8 cellular contexts compared by ENCODE assay signal in the genomic region with DNA sequence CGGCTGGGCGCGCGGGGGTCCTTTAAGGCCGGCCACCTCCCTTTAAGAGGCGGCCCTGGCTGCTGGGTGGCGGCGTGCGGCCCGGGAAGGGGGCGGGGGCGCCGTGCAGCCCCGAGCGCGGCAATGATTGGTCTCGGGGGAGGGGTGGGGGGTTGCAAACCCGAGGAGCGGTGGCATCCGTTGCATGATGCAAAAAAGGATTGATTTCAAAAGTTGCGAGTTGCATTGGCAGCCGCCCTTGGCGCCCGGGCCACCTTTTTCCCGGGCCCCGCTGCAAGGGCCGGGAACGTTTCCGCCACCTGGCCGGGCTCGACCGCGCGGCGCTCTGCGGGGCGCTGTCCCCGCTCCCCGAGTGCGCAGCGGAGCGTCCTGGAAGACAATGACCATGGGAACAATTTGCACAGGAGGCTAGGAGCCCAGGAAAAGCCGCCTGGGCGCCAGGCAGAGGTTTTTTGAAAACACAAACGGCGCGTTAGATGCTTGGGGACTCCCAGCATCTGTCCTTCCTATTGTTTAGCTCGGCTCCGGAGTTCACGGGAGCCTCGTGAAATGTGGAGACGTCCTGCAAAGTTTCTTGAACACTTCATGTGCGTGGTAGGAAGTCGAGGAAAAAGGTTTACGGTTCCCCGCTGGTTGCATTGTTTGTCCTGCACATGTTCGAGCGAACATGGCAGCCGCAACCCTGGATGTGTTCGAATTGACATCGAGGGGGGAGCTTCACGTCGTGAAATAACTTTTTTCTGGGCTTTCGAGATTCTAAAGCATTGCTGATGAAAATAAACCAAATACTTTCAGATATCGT. TPM values are rescaled to one million over a fixed set of nuclear protein-coding genes. Genes with fewer than 3 reads are reported as not detected.
A peak's percentile ranks its signal among the peaks of the same experiment; 100 is the strongest.
DNase-seq lines count a peak whose midpoint lies in the region; ATAC-seq and TF ChIP-seq lines count a peak whose summit lies in the region.

A gene with protein sequence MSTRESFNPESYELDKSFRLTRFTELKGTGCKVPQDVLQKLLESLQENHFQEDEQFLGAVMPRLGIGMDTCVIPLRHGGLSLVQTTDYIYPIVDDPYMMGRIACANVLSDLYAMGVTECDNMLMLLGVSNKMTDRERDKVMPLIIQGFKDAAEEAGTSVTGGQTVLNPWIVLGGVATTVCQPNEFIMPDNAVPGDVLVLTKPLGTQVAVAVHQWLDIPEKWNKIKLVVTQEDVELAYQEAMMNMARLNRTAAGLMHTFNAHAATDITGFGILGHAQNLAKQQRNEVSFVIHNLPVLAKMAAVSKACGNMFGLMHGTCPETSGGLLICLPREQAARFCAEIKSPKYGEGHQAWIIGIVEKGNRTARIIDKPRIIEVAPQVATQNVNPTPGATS (minus strand): TSS at position 78 of the 802 bp plus-strand sequence. CDS start 3,343 bp downstream, outside the sequence.

- H3K4me1 ChIP-seq in ovary (ENCODE audit: insufficient read depth) (peaks cover 6% of the 10 kb centered on the region), thyroid gland (peaks cover 15% of the 10 kb centered on the region in 2 donors)

- peaks cover 18% of the 10 kb centered on the region for H3K36me3 ChIP-seq in KOPT-K1 (ENCODE audit: insufficient read depth, low read length)
- H3K36me3 ChIP-seq in ovary = no peaks in the 10 kb centered on the region
- H3K36me3 ChIP-seq in thyroid gland = no peaks in the 10 kb centered on the region

- TF ChIP-seq POLR2A in ovary (IDR thresholded peaks at IDR 0.05) = no peak
- peak in 1 of 2 donors; percentile 6 for TF ChIP-seq POLR2A in thyroid gland (IDR thresholded peaks at IDR 0.05)

- H3K27ac ChIP-seq in KOPT-K1 (ENCODE audit: low read depth, low read length, poor library complexity, severe bottlenecking) (peak within 1 kb of the TSS; percentile 99), ovary (peak within 1 kb of the TSS; percentile 95 to 99), thyroid gland (peak within 1 kb of the TSS; percentile 91 to 96 (median 91))

- H3K27me3 Mint-ChIP-seq in activated naive CD8-positive, alpha-beta T cell = no peaks in the 10 kb centered on the region

- H3K27me3 ChIP-seq in ovary = no peaks in the 10 kb centered on the region
- H3K27me3 ChIP-seq in thyroid gland = no peaks in the 10 kb centered on the region

- no peaks in the 10 kb centered on the region for H3K36me3 Mint-ChIP-seq in activated naive CD8-positive, alpha-beta T cell

- peaks cover 66% of the 10 kb centered on the region for H3K4me1 Mint-ChIP-seq in activated naive CD8-positive, alpha-beta T cell (ENCODE audit: low read depth)

- 0 to 1% (median 0%) methylated on average over 58 to 65 of the region's 65 CpGs for WGBS in ovary, 3 donors
- 0 to 1% methylated on average over 22 to 24 of the region's 65 CpGs for WGBS in thyroid gland, 2 donors

- peak within 1 kb of the TSS; percentile 92 for H3K4me3 Mint-ChIP-seq in activated naive CD8-positive, alpha-beta T cell

- H3K9me3 Mint-ChIP-seq in activated naive CD8-positive, alpha-beta T cell (ENCODE audit: low read depth) = no peaks in the 10 kb centered on the region

- intact Hi-C loops in head of caudate nucleus (cut with DNase I) = loop anchor here (5.0 kb wide), 1 partner anchor 46 kb away; the partner anchor contains the start of gene PHYH
- intact Hi-C loops in ovary (cut with DNase I) = loop anchor here in 1 of 4 donors (5.0 kb wide), 1 partner anchor 46 kb away; the partner anchor contains the start of gene PHYH
- intact Hi-C loops in thyroid gland (cut with DNase I) = no loop called here

- TF ChIP-seq EP300 in ovary (IDR thresholded peaks at IDR 0.05) = no peak

- peak within 1 kb of the TSS; percentile 98 for H3K27ac Mint-ChIP-seq in activated naive CD8-positive, alpha-beta T cell

- DNase-seq in Daoy (ENCODE audit: low read depth) (peak; percentile 86), SKM-1 treated with dmso at 0.1 percent for 144 hours (lab: John Stamatoyannopoulos, UW; ENCODE audit: unreplicated experiment) (peak; percentile 41), head of caudate nucleus (peak; percentile 32 to 88 (median 76)), ovary (peak; percentile 60 to 78 (median 72)), thyroid gland (peak; percentile 72 to 74)

- H3K9me3 ChIP-seq in KOPT-K1 (ENCODE audit: insufficient read depth, low read length, poor library complexity, severe bottlenecking) (no peaks in the 10 kb centered on the region), ovary (no peaks in the 10 kb centered on the region), thyroid gland (no peaks in the 10 kb centered on the region)

- peak; percentile 50 for ATAC-seq in GM21619 (IDR thresholded peaks at IDR 0.05; ENCODE audit: unreplicated experiment)

- TF ChIP-seq CTCF in ovary (IDR thresholded peaks at IDR 0.05) (no peak), thyroid gland (IDR thresholded peaks at IDR 0.05) (no peak)

- H3K4me3 ChIP-seq in ovary (peak within 1 kb of the TSS; percentile 88), thyroid gland (replicated peaks in 1 of 3) (peak within 1 kb of the TSS; percentile 70 to 73 (median 72))

RNA-seq across cellular contexts. Expression of the gene that starts here (rescaled TPM):
- 43.9 and 46.1 TPM in 2 replicates for total RNA-seq in Daoy (2014; rRNA removed; shearing (Covaris generic))
- total RNA-seq in ovary = 10 to 100 TPM; 27.2 to 62.0 (median 50.6) TPM
- 10 to 100 TPM; 39.7 to 76.7 TPM for polyA plus RNA-seq in ovary
- total RNA-seq in thyroid gland = 10 to 100 TPM; 60.0 to 85.6 (median 68.1) TPM

Comparison
In these comparisons a context has a peak if more than half of its experiments do, and no peak if none do; other contexts are left out.
1. Peak in every context shown above with its lines: DNase-seq, ATAC-seq, H3K4me3 ChIP-seq and H3K27ac ChIP-seq.